In the genomic region with DNA sequence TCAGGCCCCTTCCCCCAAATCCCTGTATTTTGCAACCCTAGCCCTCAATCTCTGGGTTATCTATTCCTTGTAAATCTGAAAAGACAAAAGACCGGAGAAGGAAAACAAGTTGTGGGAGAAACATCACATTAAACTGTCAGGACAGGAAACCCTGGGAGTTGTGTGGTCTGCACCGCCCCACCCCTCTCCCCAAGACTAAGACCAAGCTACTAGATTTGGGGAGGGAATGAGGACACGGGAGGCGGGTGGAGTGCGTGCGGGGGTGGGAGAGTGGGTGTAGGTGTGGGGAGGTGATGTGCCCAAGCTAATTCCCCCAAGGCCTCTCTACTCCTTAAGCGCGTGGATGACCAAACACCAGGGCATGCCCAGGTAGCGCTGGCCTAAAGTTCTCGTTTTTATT, we compare ENCODE assay signal across 10 cellular contexts. TPM values are rescaled to one million over a fixed set of nuclear protein-coding genes. Genes with fewer than 3 reads are reported as not detected.
A peak's percentile ranks its signal among the peaks of the same experiment; 100 is the strongest.
DNase-seq lines count a peak whose midpoint lies in the region; ATAC-seq and TF ChIP-seq lines count a peak whose summit lies in the region.
"Had no signal": no experiment of that assay in that cellular context is flagged by ENCODE, and none has a peak within 500 bp of the region (broad histone marks: within the 10 kb centered on the region; RNA-seq: fewer than 3 reads in every experiment).

No MANE protein-coding gene starts in this region.

- intact Hi-C loops in tibial artery (cut with DNase I; ENCODE audit: low total_unique reads) = no loop called here

- no peak for TF ChIP-seq CTCF in tibial artery (IDR thresholded peaks at IDR 0.05)

- H3K4me1 Mint-ChIP-seq in activated T-cell treated with anti-CD3 and anti-CD28 coated beads, Interleukin-2, amount 50 U/mL, for 4 hours (ENCODE audit: low read depth) = peaks cover 10% of the 10 kb centered on the region
- peaks cover 9% of the 10 kb centered on the region for H3K4me1 Mint-ChIP-seq in activated T-cell treated with anti-CD3 and anti-CD28 coated beads, Interleukin-2, amount 50 U/mL, for 24 hours (ENCODE audit: low read depth)

- H3K4me3 ChIP-seq in mesenchymal stem cell (ENCODE audit: insufficient read depth in 1 of 2, low read depth in 1 of 2, low read length in 2 of 2) (peak overlapping the region; percentile 80 to 93), tibial artery (peak overlapping the region; percentile 80 to 84)

- H3K9me3 Mint-ChIP-seq in activated T-cell treated with anti-CD3 and anti-CD28 coated beads, Interleukin-2, amount 50 U/mL, for 4 hours = no peaks in the 10 kb centered on the region
- no peaks in the 10 kb centered on the region for H3K9me3 Mint-ChIP-seq in activated T-cell treated with anti-CD3 and anti-CD28 coated beads, Interleukin-2, amount 50 U/mL, for 24 hours

- WGBS in mesenchymal stem cell = 28% methylated on average over 4 of the region's 10 CpGs

- no peak overlapping the region for H3K23ac ChIP-seq in mesenchymal stem cell (ENCODE audit: low read length in 2 of 2)

- peaks cover 60% of the 10 kb centered on the region for H3K27me3 Mint-ChIP-seq in activated T-cell treated with anti-CD3 and anti-CD28 coated beads, Interleukin-2, amount 50 U/mL, for 4 hours (ENCODE audit: low read depth)
- peaks cover 75% of the 10 kb centered on the region for H3K27me3 Mint-ChIP-seq in activated T-cell treated with anti-CD3 and anti-CD28 coated beads, Interleukin-2, amount 50 U/mL, for 24 hours

- H3K4me3 Mint-ChIP-seq in activated T-cell treated with anti-CD3 and anti-CD28 coated beads, Interleukin-2, amount 50 U/mL, for 4 hours = peak overlapping the region; percentile 68
- no peak overlapping the region for H3K4me3 Mint-ChIP-seq in activated T-cell treated with anti-CD3 and anti-CD28 coated beads, Interleukin-2, amount 50 U/mL, for 24 hours

- peak overlapping the region; percentile 79 to 85 for H3K18ac ChIP-seq in mesenchymal stem cell (ENCODE audit: low read depth in 1 of 2, low read length in 2 of 2)

- H3K4me1 ChIP-seq in mesenchymal stem cell (ENCODE audit: control insufficient read depth, insufficient read depth, low read depth, low read length) = peaks cover 13% of the 10 kb centered on the region
- H3K4me1 ChIP-seq in tibial artery = peaks cover 0 to 41% (median 7%) of the 10 kb centered on the region in 4 donors
- H3K4me1 ChIP-seq: BE2C had no signal

- no peak overlapping the region for H2AK5ac ChIP-seq in mesenchymal stem cell (ENCODE audit: low read length, severe bottlenecking)

- H4K8ac ChIP-seq in mesenchymal stem cell (ENCODE audit: low read length) = peak overlapping the region; percentile 59

- peak overlapping the region; percentile 22 to 45 for H2BK12ac ChIP-seq in mesenchymal stem cell (ENCODE audit: low read length in 2 of 2)

- peak overlapping the region; percentile 78 for H3K27ac ChIP-seq in caudate nucleus (ENCODE audit: low read depth, low read length)
- H3K27ac ChIP-seq in mesenchymal stem cell (ENCODE audit: low read length, poor library complexity, severe bottlenecking) = peak overlapping the region; percentile 62
- peak overlapping the region; percentile 82 to 92 for H3K27ac ChIP-seq in tibial artery

- peak overlapping the region; percentile 57 for H3K4me2 ChIP-seq in mesenchymal stem cell (ENCODE audit: low read length, poor library complexity, severe bottlenecking)

- H3K27me3 ChIP-seq in mesenchymal stem cell (ENCODE audit: control insufficient read depth in 1 of 2, insufficient read depth in 1 of 2, low read length in 2 of 2) (no peaks in the 10 kb centered on the region), tibial artery (no peaks in the 10 kb centered on the region)

- H2BK15ac ChIP-seq in mesenchymal stem cell (ENCODE audit: low read depth, poor library complexity, severe bottlenecking) = no peak overlapping the region

- no peak overlapping the region for H3K27ac Mint-ChIP-seq in activated T-cell treated with anti-CD3 and anti-CD28 coated beads, Interleukin-2, amount 50 U/mL, for 24 hours

- H3K79me1 ChIP-seq in mesenchymal stem cell (replicated peaks; ENCODE audit: low read length, poor library complexity, severe bottlenecking) = no peaks in the 10 kb centered on the region

- no peak overlapping the region for H2BK5ac ChIP-seq in mesenchymal stem cell (ENCODE audit: low read depth, low read length, poor library complexity, severe bottlenecking)

- DNase-seq in activated T-cell treated with anti-CD3 and anti-CD28 coated beads, Interleukin-2, amount 50 U/mL, for 4 hours = no peak
- DNase-seq in activated T-cell treated with anti-CD3 and anti-CD28 coated beads, Interleukin-2, amount 50 U/mL, for 24 hours = no peak
- peak in 2 of 61 donors; percentile 15 to 44 for DNase-seq in caudate nucleus (lab: John Stamatoyannopoulos, UW)
- peak; percentile 34 for DNase-seq in mesenchymal stem cell
- no peak for DNase-seq in tibial artery
- DNase-seq: BE2C; central memory CD4-positive, alpha-beta T cell had no signal

- no peak overlapping the region for H2AFZ ChIP-seq in mesenchymal stem cell (ENCODE audit: low read depth, low read length)

- no peaks in the 10 kb centered on the region for H3K36me3 ChIP-seq in mesenchymal stem cell (ENCODE audit: control insufficient read depth in 1 of 2, insufficient read depth in 2 of 2, low read depth in 1 of 2, low read length in 2 of 2)
- H3K36me3 ChIP-seq in tibial artery = no peaks in the 10 kb centered on the region
- H3K36me3 ChIP-seq: BE2C had no signal

- H2BK120ac ChIP-seq in mesenchymal stem cell (ENCODE audit: low read depth, low read length) = peak overlapping the region; percentile 82

- H4K91ac ChIP-seq in mesenchymal stem cell (ENCODE audit: low read length) = peak overlapping the region; percentile 85

- H3K4ac ChIP-seq in mesenchymal stem cell (ENCODE audit: low read depth in 1 of 2, low read length in 2 of 2) = peak overlapping the region; percentile 10 to 12

- H3K9me3 ChIP-seq in mesenchymal stem cell (ENCODE audit: control insufficient read depth, low read length) (no peaks in the 10 kb centered on the region), tibial artery (no peaks in the 10 kb centered on the region)
- H3K9me3 ChIP-seq: BE2C had no signal

- peak overlapping the region; percentile 80 for H3K9ac ChIP-seq in mesenchymal stem cell (ENCODE audit: low read length)

- H3K36me3 Mint-ChIP-seq in activated T-cell treated with anti-CD3 and anti-CD28 coated beads, Interleukin-2, amount 50 U/mL, for 4 hours (ENCODE audit: insufficient read depth) = no peaks in the 10 kb centered on the region
- no peaks in the 10 kb centered on the region for H3K36me3 Mint-ChIP-seq in activated T-cell treated with anti-CD3 and anti-CD28 coated beads, Interleukin-2, amount 50 U/mL, for 24 hours (ENCODE audit: low read depth)

- no peak overlapping the region for H3K14ac ChIP-seq in mesenchymal stem cell (ENCODE audit: low read length in 2 of 2)

- ATAC-seq in activated T-cell treated with anti-CD3 and anti-CD28 coated beads, Interleukin-2, amount 50 U/mL, for 4 hours = no peak
- ATAC-seq in GM19467 (IDR thresholded peaks at IDR 0.05; ENCODE audit: unreplicated experiment) = no peak
- ATAC-seq in GM18907 (IDR thresholded peaks at IDR 0.05; ENCODE audit: unreplicated experiment) = no peak
- no peak for ATAC-seq in HG02623 (IDR thresholded peaks at IDR 0.05; ENCODE audit: unreplicated experiment)

RNA-seq across cellular contexts. Expression of gene JCAD, which starts 1.3 kb away (rescaled TPM):
- total RNA-seq in activated T-cell treated with anti-CD3 and anti-CD28 coated beads, Interleukin-2, amount 50 U/mL, for 4 hours = under 1 TPM; 0.05 TPM
- 32.6 TPM for polyA plus RNA-seq in mesenchymal stem cell (2013, experiment 1 of 2)
- 33.3 TPM for polyA plus RNA-seq in mesenchymal stem cell (2013, experiment 2 of 2)
